Comparison of ENCODE assay signal across 14 cellular contexts in the genomic region with DNA sequence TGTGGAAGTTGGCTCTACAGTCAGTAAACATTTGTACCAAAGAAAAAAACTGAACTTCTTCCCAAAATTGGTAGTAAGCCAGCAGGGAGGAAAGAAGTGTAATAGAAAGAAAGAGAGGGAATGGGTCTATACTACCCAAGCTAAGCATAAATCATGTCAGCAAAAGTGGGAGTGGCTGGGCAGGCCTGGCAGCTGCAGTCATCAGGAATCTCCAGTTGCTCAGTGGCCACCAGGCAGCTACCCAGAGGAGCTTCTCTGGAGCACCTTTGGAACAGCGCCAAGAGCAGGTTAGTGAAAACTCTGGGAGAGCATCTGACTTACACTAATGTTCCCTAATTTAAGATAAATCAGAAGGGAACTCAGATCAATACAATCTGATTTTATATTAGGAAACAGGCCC. TPM values are rescaled to one million over a fixed set of nuclear protein-coding genes. Genes with fewer than 3 reads are reported as not detected.
DNase-seq lines count a peak whose midpoint lies in the region; ATAC-seq and TF ChIP-seq lines count a peak whose summit lies in the region.
"Had no signal": no experiment of that assay in that cellular context is flagged by ENCODE, and none has a peak within 500 bp of the region (broad histone marks: within the 10 kb centered on the region; RNA-seq: fewer than 3 reads in every experiment).

No MANE protein-coding gene starts in this region.

- H3K9me3 Mint-ChIP-seq in CD8-positive, alpha-beta memory T cell = peaks cover 0 to 14% (median 4%) of the 10 kb centered on the region in 5 donors
- H3K9me3 Mint-ChIP-seq: dendritic cell treated with granulocyte-macrophage colony-stimulating factor and Interleukin-4, amounts not matched to agents 40 ng/mL and 50 ng/mL, for 4 days; H9 had no signal

- no peaks in the 10 kb centered on the region for H3K4me1 Mint-ChIP-seq in CD8-positive, alpha-beta memory T cell

- no peaks in the 10 kb centered on the region for H3K36me3 ChIP-seq in HCT116 (ENCODE audit: control insufficient read depth in 1 of 2, insufficient read depth in 2 of 2, low read length in 2 of 2)
- H3K36me3 ChIP-seq in stomach = no peaks in the 10 kb centered on the region
- H3K36me3 ChIP-seq in CD8-positive, alpha-beta memory T cell (ENCODE audit: insufficient read depth, low read length) = no peaks in the 10 kb centered on the region

- no peak overlapping the region for H3K4me2 ChIP-seq in HCT116 (ENCODE audit: low read length)

- H3K27ac ChIP-seq in HCT116 (ENCODE audit: low read depth, low read length) = no peak overlapping the region
- H3K27ac ChIP-seq in stomach = peak overlapping the region in 1 of 5 donors; percentile 6
- H3K27ac ChIP-seq in CD8-positive, alpha-beta memory T cell (ENCODE audit: low read depth, low read length) = no peak overlapping the region
- H3K27ac ChIP-seq: parathyroid adenoma had no signal

- POLR2A ChIA-PET in HCT116 (lab: Charles Lee) = no interaction called here
- POLR2A ChIA-PET in CD8-positive, alpha-beta memory T cell (lab: Charles Lee) = no interaction called here

- no peak overlapping the region for H3K27ac Mint-ChIP-seq in CD8-positive, alpha-beta memory T cell
- H3K27ac Mint-ChIP-seq: dendritic cell treated with granulocyte-macrophage colony-stimulating factor and Interleukin-4, amounts not matched to agents 40 ng/mL and 50 ng/mL, for 4 days; H9 had no signal

- DNase-seq in A172 (ENCODE audit: low spot score) (peak; percentile 18), HCT116 (ENCODE audit: low read depth, low spot score) (peak; percentile 6), NCI-H69 (lab: John Stamatoyannopoulos, UW) (peak; percentile 81), glomerular visceral epithelial cell (ENCODE audit: extremely low spot score) (peak; percentile 13), Right ventricle myocardium inferior (ENCODE audit: missing footprints) (no peak), NCI-H1436 treated with DMSO at 0.1 percent for 48 hours (lab: John Stamatoyannopoulos, UW) (no peak), stomach (no peak)
- no peak for DNase-seq in CD8-positive, alpha-beta memory T cell
- DNase-seq: activated CD4-positive, alpha-beta T cell treated with anti-CD3 and anti-CD28 coated beads for 1 hour; activated T-cell treated with anti-CD3 and anti-CD28 coated beads, Interleukin-2, amount 50 U/mL, for 4 hours; amniotic stem cell; H9 had no signal

- RAD21 ChIA-PET in HCT116 (lab: Charles Lee; ENCODE audit: low non-redundant PET in 1 of 2, low total read pairs in 2 of 2, uncharacterized antibody in 2 of 2, unreplicated experiment in 2 of 2) = no interaction called here

- no peak for TF ChIP-seq CTCF in HCT116 (IDR thresholded peaks at IDR 0.05 in 2 of 3, conservative IDR thresholded peaks at IDR 0.05 in 1 of 3; ENCODE audit: borderline replicate concordance in 1 of 3, insufficient read depth in 1 of 3, low read depth in 2 of 3, low read length in 2 of 3)
- no peak for TF ChIP-seq CTCF in stomach (IDR thresholded peaks at IDR 0.05)

- H3K27me3 ChIP-seq in HCT116 (ENCODE audit: insufficient read depth, low read length) (no peaks in the 10 kb centered on the region), stomach (no peaks in the 10 kb centered on the region)
- H3K27me3 ChIP-seq in CD8-positive, alpha-beta memory T cell (ENCODE audit: insufficient read depth, low read length, poor library complexity, severe bottlenecking) = no peaks in the 10 kb centered on the region

- CTCF ChIA-PET in HCT116 (lab: Charles Lee) = no interaction called here
- CTCF ChIA-PET in CD8-positive, alpha-beta memory T cell (lab: Charles Lee) = no interaction called here

- no peak overlapping the region for H3K4me3 Mint-ChIP-seq in CD8-positive, alpha-beta memory T cell
- H3K4me3 Mint-ChIP-seq: activated T-cell treated with anti-CD3 and anti-CD28 coated beads, Interleukin-2, amount 50 U/mL, for 4 hours; dendritic cell treated with granulocyte-macrophage colony-stimulating factor and Interleukin-4, amounts not matched to agents 40 ng/mL and 50 ng/mL, for 4 days; H9 had no signal

- intact Hi-C loops in HCT116 (cut with micrococcal nuclease) (no loop called here), Right ventricle myocardium inferior (cut with DNase I) (no loop called here), stomach (cut with DNase I; ENCODE audit: low total_unique reads) (no loop called here)

- H3K79me2 ChIP-seq in HCT116 (ENCODE audit: insufficient read depth, low read length) = no peaks in the 10 kb centered on the region
- H3K79me2 ChIP-seq: parathyroid adenoma had no signal

- no TSS peak for BruUV-seq in HCT116 (replicated peaks; lab: Mats Ljungman, UMichigan)

- no peak for TF ChIP-seq RAD21 in HCT116 (IDR thresholded peaks at IDR 0.05; ENCODE audit: low read depth)

- ATAC-seq in HCT116 (peak; percentile 74), Right ventricle myocardium inferior (no peak)
- ATAC-seq: activated T-cell treated with anti-CD3 and anti-CD28 coated beads, Interleukin-2, amount 50 U/mL, for 4 hours had no signal

- H2AFZ ChIP-seq in HCT116 (ENCODE audit: low read depth, low read length, poor library complexity, severe bottlenecking) = no peak overlapping the region
- H2AFZ ChIP-seq: parathyroid adenoma had no signal

- peaks cover 9 to 50% of the 10 kb centered on the region in 2 donors for H3K27me3 Mint-ChIP-seq in CD8-positive, alpha-beta memory T cell
- H3K27me3 Mint-ChIP-seq: dendritic cell treated with granulocyte-macrophage colony-stimulating factor and Interleukin-4, amounts not matched to agents 40 ng/mL and 50 ng/mL, for 4 days had no signal

- TF ChIP-seq POLR2A in HCT116 (IDR thresholded peaks at IDR 0.05; ENCODE audit: borderline replicate concordance, extremely low read depth, insufficient read depth, insufficient read length) = no peak
- no peak for TF ChIP-seq POLR2A in stomach (IDR thresholded peaks at IDR 0.05)

- no peaks in the 10 kb centered on the region for H4K20me1 ChIP-seq in HCT116 (ENCODE audit: insufficient read depth)

- TF ChIP-seq EP300 in stomach (IDR thresholded peaks at IDR 0.05) = no peak

- H3K9me3 ChIP-seq in HCT116 (ENCODE audit: control insufficient read depth in 1 of 2, insufficient read depth in 1 of 2, low read depth in 1 of 2, low read length in 2 of 2) (no peaks in the 10 kb centered on the region), stomach (no peaks in the 10 kb centered on the region)
- no peaks in the 10 kb centered on the region for H3K9me3 ChIP-seq in CD8-positive, alpha-beta memory T cell (ENCODE audit: low read length)

- H3K36me3 Mint-ChIP-seq in CD8-positive, alpha-beta memory T cell = no peaks in the 10 kb centered on the region

- no peak overlapping the region for H3K9ac ChIP-seq in HCT116 (ENCODE audit: low read length)
- H3K9ac ChIP-seq: parathyroid adenoma had no signal

- WGBS in stomach, 5 donors = 88 to 96% (median 94%) methylated on average over 1 of the region's 1 CpG

- H3K4me3 ChIP-seq in HCT116 (replicated peaks in 1 of 2; ENCODE audit: low read depth in 1 of 2, low read length in 2 of 2) (no peak overlapping the region), stomach (no peak overlapping the region)
- no peak overlapping the region for H3K4me3 ChIP-seq in CD8-positive, alpha-beta memory T cell (ENCODE audit: low read length)

- no peaks in the 10 kb centered on the region for H3K4me1 ChIP-seq in HCT116 (ENCODE audit: control insufficient read depth in 1 of 2, insufficient read depth in 2 of 2, low read length in 2 of 2)
- peaks cover 0 to 9% (median 2%) of the 10 kb centered on the region in 4 donors for H3K4me1 ChIP-seq in stomach
- H3K4me1 ChIP-seq in CD8-positive, alpha-beta memory T cell (ENCODE audit: insufficient read depth, low read length) = no peaks in the 10 kb centered on the region
- H3K4me1 ChIP-seq: parathyroid adenoma had no signal

- H3K9me2 ChIP-seq in HCT116 (ENCODE audit: insufficient read depth) = no peaks in the 10 kb centered on the region

TF ChIP-seq in HCT116, 20 proteins besides CTCF, POLR2A, EP300 and RAD21 (continues in another document):
- no peak for TF ChIP-seq CEBPB (IDR thresholded peaks at IDR 0.05; ENCODE audit: low read depth)
- no peak for TF ChIP-seq JUND (IDR thresholded peaks at IDR 0.05)
- TF ChIP-seq CBX3 (IDR thresholded peaks at IDR 0.05; ENCODE audit: low read depth) = no peak
- TF ChIP-seq POLR2AphosphoS5 (IDR thresholded peaks at IDR 0.05; ENCODE audit: low read depth, low read length) = no peak
- TF ChIP-seq, protein P1, sequence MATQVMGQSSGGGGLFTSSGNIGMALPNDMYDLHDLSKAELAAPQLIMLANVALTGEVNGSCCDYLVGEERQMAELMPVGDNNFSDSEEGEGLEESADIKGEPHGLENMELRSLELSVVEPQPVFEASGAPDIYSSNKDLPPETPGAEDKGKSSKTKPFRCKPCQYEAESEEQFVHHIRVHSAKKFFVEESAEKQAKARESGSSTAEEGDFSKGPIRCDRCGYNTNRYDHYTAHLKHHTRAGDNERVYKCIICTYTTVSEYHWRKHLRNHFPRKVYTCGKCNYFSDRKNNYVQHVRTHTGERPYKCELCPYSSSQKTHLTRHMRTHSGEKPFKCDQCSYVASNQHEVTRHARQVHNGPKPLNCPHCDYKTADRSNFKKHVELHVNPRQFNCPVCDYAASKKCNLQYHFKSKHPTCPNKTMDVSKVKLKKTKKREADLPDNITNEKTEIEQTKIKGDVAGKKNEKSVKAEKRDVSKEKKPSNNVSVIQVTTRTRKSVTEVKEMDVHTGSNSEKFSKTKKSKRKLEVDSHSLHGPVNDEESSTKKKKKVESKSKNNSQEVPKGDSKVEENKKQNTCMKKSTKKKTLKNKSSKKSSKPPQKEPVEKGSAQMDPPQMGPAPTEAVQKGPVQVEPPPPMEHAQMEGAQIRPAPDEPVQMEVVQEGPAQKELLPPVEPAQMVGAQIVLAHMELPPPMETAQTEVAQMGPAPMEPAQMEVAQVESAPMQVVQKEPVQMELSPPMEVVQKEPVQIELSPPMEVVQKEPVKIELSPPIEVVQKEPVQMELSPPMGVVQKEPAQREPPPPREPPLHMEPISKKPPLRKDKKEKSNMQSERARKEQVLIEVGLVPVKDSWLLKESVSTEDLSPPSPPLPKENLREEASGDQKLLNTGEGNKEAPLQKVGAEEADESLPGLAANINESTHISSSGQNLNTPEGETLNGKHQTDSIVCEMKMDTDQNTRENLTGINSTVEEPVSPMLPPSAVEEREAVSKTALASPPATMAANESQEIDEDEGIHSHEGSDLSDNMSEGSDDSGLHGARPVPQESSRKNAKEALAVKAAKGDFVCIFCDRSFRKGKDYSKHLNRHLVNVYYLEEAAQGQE (IDR thresholded peaks at IDR 0.05; ENCODE audit: low read depth) = no peak
- no peak for TF ChIP-seq SP1 (IDR thresholded peaks at IDR 0.05; ENCODE audit: low read depth)
- TF ChIP-seq EZH2 (IDR thresholded peaks at IDR 0.05) = no peak
- TF ChIP-seq ZFX (IDR thresholded peaks at IDR 0.05) = no peak
- no peak for TF ChIP-seq YY1 (IDR thresholded peaks at IDR 0.05; ENCODE audit: extremely low read depth, insufficient replicate concordance, low read depth, low read length)

RNA-seq across cellular contexts. Expression of a gene that starts 14.3 kb away (rescaled TPM):
- 0.31 and 0.74 TPM in 2 replicates for total RNA-seq in A172 (2014; rRNA removed; shearing (Covaris generic))
- total RNA-seq in HCT116 (2021; ENCODE audit: unreplicated experiment) = 0.49 TPM
- polyA plus RNA-seq in HCT116 (2012) = 0.09 and 0.20 TPM in 2 replicates
- total RNA-seq in Right ventricle myocardium inferior = 1.3 TPM
- 10 to 100 TPM in 3 of 5 donors, 1 to 10 TPM in 2; 5.8 to 85.3 (median 13.6) TPM for total RNA-seq in stomach
- 1 to 10 TPM in 1 of 3 donors, under 1 TPM in 2; 0.76 to 5.0 (median 0.87) TPM for polyA plus RNA-seq in stomach
- not detected for total RNA-seq in CD8-positive, alpha-beta memory T cell
- polyA plus RNA-seq in CD8-positive, alpha-beta memory T cell = not detected
- total RNA-seq: activated T-cell treated with anti-CD3 and anti-CD28 coated beads, Interleukin-2, amount 50 U/mL, for 4 hours had no signal

Comparison
In these comparisons a context has a peak if more than half of its experiments do, and no peak if none do; other contexts are left out.
1. DNase-seq: peak in A172 (single experiment), HCT116 (single experiment), NCI-H69 (single experiment) and glomerular visceral epithelial cell (single experiment); none in Right ventricle myocardium inferior (single experiment), NCI-H1436 treated with DMSO at 0.1 percent for 48 hours (single experiment), stomach (single experiment) and CD8-positive, alpha-beta memory T cell (0 of 5).